36 cellular contexts compared by ENCODE assay signal in the genomic region with DNA sequence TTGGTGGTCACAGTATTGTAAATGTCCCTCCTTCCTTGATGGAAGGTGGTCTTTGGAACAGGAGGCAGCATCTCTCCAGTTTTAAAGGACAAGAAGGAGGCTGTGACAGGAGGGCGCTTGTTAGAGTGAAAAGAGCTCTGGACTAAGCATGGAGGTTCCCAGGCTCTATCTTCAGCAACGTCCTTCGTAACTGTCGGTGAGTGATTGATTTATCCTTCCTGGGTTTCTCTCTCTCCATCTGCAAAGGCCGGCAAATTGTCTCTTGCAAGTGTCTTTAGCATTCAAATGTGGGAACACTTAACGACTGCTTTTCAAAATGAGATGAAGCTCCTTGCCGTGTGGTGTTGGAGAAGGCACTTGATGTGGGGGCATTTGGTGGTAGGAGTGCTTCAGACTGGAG.
"Had no signal": no experiment of that assay in that cellular context is flagged by ENCODE, and none has a peak within 500 bp of the region (broad histone marks: within the 10 kb centered on the region; RNA-seq: fewer than 3 reads in every experiment).

No MANE protein-coding gene starts in this region.

- H3K4me3 ChIP-seq: MG63 had no signal

- DNase-seq: Kasumi-1, MG63, MM.1S, NCI-H1048, NCI-H1092, NCI-H1092 treated with DMSO at 0.1 percent for 48 hours, NCI-H1105, NCI-H1105 treated with DMSO at 0.1 percent for 48 hours, NCI-H1417, NCI-H1417 treated with DMSO at 0.1 percent for 48 hours, NCI-H1436, NCI-H1436 treated with DMSO at 0.1 percent for 48 hours, NCI-H146, NCI-H1694, NCI-H1694 treated with DMSO at 0.1 percent for 48 hours, NCI-H187, NCI-H187 treated with DMSO at 0.1 percent for 48 hours, NCI-H1930, NCI-H2029, NCI-H2029 treated with DMSO at 0.1 percent for 48 hours, NCI-H2081, NCI-H2081 treated with DMSO at 0.1 percent for 48 hours, NCI-H2107, NCI-H2171, NCI-H2171 treated with DMSO at 0.1 percent for 48 hours, NCI-H2227 treated with DMSO at 0.1 percent for 48 hours, NCI-H226, NCI-H345, NCI-H446, NCI-H446 treated with DMSO at 0.1 percent for 48 hours, NCI-H510A, NCI-H510A treated with DMSO at 0.1 percent for 48 hours, NCI-H524, NCI-H524 treated with DMSO at 0.1 percent for 48 hours, NCI-H526, NCI-H526 treated with DMSO at 0.1 percent for 48 hours had no signal

- H3K9me3 ChIP-seq: MG63 had no signal

- H3K27me3 ChIP-seq: MG63 had no signal

- H3K36me3 ChIP-seq: MG63 had no signal
